Comparison of ENCODE assay signal across 8 cellular contexts in genomic region chr10:128011059-128011979, GRCh38.
DNase-seq lines count a peak whose midpoint lies in the region; ATAC-seq and TF ChIP-seq lines count a peak whose summit lies in the region.

No MANE protein-coding gene starts in this region.

- intact Hi-C loops in Calu3 (cut with micrococcal nuclease; ENCODE audit: unreplicated experiment) (loop anchor here (1.0 to 10.0 kb wide), 3 partner anchors 53 to 138 kb away; no protein-coding TSS in a partner anchor), Panc1 (cut with micrococcal nuclease; ENCODE audit: unreplicated experiment) (loop anchor here (1.0 to 5.0 kb wide), 2 partner anchors 105 to 294 kb away; no protein-coding TSS in a partner anchor), testis (cut with DNase I; ENCODE audit: low total_unique reads) (loop anchor here (5.0 kb wide), 1 partner anchor 104 kb away; the partner anchor contains the start of gene PTPRE)

- peak overlapping the region; percentile 39 for H3K4me3 Mint-ChIP-seq in Calu3 (ENCODE audit: low read depth, unreplicated experiment)
- H3K4me3 Mint-ChIP-seq in activated T-cell treated with anti-CD3 and anti-CD28 coated beads, Interleukin-2, amount 50 U/mL, for 72 hours: peak overlapping the region; percentile 59 to 77

- H3K4me1 ChIP-seq in Panc1 (ENCODE audit: control insufficient read depth, insufficient read depth, low read length) (peaks cover 4% of the 10 kb centered on the region; the same call in 1 of the 2 replicates), neutrophil (ENCODE audit: control insufficient read depth in 1 of 2, insufficient read depth in 1 of 2, low read depth in 1 of 2, low read length in 1 of 2) (peaks cover 9 to 10% of the 10 kb centered on the region in 2 experiments), testis (peaks cover 12% of the 10 kb centered on the region)

- H3K36me3 Mint-ChIP-seq in Calu3 (ENCODE audit: insufficient read depth, unreplicated experiment): peaks cover 6% of the 10 kb centered on the region
- H3K36me3 Mint-ChIP-seq in activated T-cell treated with anti-CD3 and anti-CD28 coated beads, Interleukin-2, amount 50 U/mL, for 72 hours (ENCODE audit: insufficient read depth in 2 of 2): no peaks in the 10 kb centered on the region

- BruUV-seq in Calu3 (replicated peaks; lab: Mats Ljungman, UMichigan) (no TSS peak), Panc1 (replicated peaks; lab: Mats Ljungman, UMichigan) (no TSS peak)

- WGBS in testis, 2 donors: 12 to 14% methylated on average over 25 to 26 of the region's 27 CpGs

- CTCF ChIA-PET in Calu3 (lab: Charles Lee): interaction anchor here (0.7 to 4.0 kb wide), 5 partner anchors 20 to 218 kb away, joined by 3 to 30 read pairs (median 4); partner anchors contain the start of gene PTPRE
- CTCF ChIA-PET in Panc1 (lab: Charles Lee): interaction anchor here (0.6 to 1.8 kb wide), 5 partner anchors 29 to 105 kb away, joined by 3 to 25 read pairs (median 3); partner anchors contain the start of gene PTPRE

- no peak overlapping the region for H3K27ac ChIP-seq in Panc1 (ENCODE audit: low read length)
- no peak overlapping the region for H3K27ac ChIP-seq in neutrophil
- no peak overlapping the region for H3K27ac ChIP-seq in testis

- H3K4me1 Mint-ChIP-seq in Calu3 (ENCODE audit: low read depth, unreplicated experiment): peaks cover 21% of the 10 kb centered on the region
- peaks cover 9% of the 10 kb centered on the region for H3K4me1 Mint-ChIP-seq in activated T-cell treated with anti-CD3 and anti-CD28 coated beads, Interleukin-2, amount 50 U/mL, for 72 hours (ENCODE audit: low read depth)

- TF ChIP-seq POLR2A in testis (IDR thresholded peaks at IDR 0.05): no peak

- H3K36me3 ChIP-seq in Panc1 (ENCODE audit: control insufficient read depth, insufficient read depth, low read length) (no peaks in the 10 kb centered on the region), neutrophil (no peaks in the 10 kb centered on the region), testis (ENCODE audit: low read depth, missing control alignments) (no peaks in the 10 kb centered on the region)

- TF ChIP-seq CTCF in Calu3 (IDR thresholded peaks at IDR 0.05; ENCODE audit: unreplicated experiment) (peak; percentile 84), Panc1 (IDR thresholded peaks at IDR 0.05) (peak; percentile 99), neutrophil (IDR thresholded peaks at IDR 0.05) (peak; percentile 100), testis (IDR thresholded peaks at IDR 0.05) (peak; percentile 95 to 98 (median 96))

- in situ Hi-C loops in Panc1 (cut with HindIII; ENCODE audit: low pct_unique_long_range_greater_than_20kb, low sequenced_read_pairs): no loop called here

- peaks cover 5% of the 10 kb centered on the region; the same call in 1 of the 2 replicates for H3K27me3 ChIP-seq in Panc1 (ENCODE audit: control insufficient read depth, insufficient read depth, low read length)
- H3K27me3 ChIP-seq in neutrophil: no peaks in the 10 kb centered on the region
- no peaks in the 10 kb centered on the region for H3K27me3 ChIP-seq in testis

- H3K4me3 ChIP-seq in Panc1 (ENCODE audit: low read depth in 2 of 2, low read length in 2 of 2) (no peak overlapping the region), neutrophil (ENCODE audit: low read depth in 1 of 2, low read length in 1 of 2) (peak overlapping the region in 1 of 2 experiments; percentile 26), testis (no peak overlapping the region)

- no peak overlapping the region for H3K27ac Mint-ChIP-seq in Calu3 (ENCODE audit: unreplicated experiment)
- H3K27ac Mint-ChIP-seq in activated T-cell treated with anti-CD3 and anti-CD28 coated beads, Interleukin-2, amount 50 U/mL, for 72 hours: no peak overlapping the region

- ATAC-seq in GM19455 (IDR thresholded peaks at IDR 0.05; ENCODE audit: unreplicated experiment) (peak; percentile 89), HG03521 (IDR thresholded peaks at IDR 0.05; ENCODE audit: unreplicated experiment) (peak; percentile 82), Panc1 (peak; percentile 89)
- peak; percentile 93 for ATAC-seq in activated T-cell treated with anti-CD3 and anti-CD28 coated beads, Interleukin-2, amount 50 U/mL, for 72 hours (replicated peaks in 1 of 2)

- no peaks in the 10 kb centered on the region for H3K27me3 Mint-ChIP-seq in Calu3 (ENCODE audit: unreplicated experiment)
- H3K27me3 Mint-ChIP-seq in activated T-cell treated with anti-CD3 and anti-CD28 coated beads, Interleukin-2, amount 50 U/mL, for 72 hours (ENCODE audit: low read depth): peaks cover 23% of the 10 kb centered on the region

- H3K9me3 Mint-ChIP-seq in Calu3 (ENCODE audit: low read depth, unreplicated experiment): no peaks in the 10 kb centered on the region
- no peaks in the 10 kb centered on the region for H3K9me3 Mint-ChIP-seq in activated T-cell treated with anti-CD3 and anti-CD28 coated beads, Interleukin-2, amount 50 U/mL, for 72 hours

- H3K9me3 ChIP-seq in Panc1 (ENCODE audit: control insufficient read depth, insufficient read depth, low read depth, low read length) (no peaks in the 10 kb centered on the region), neutrophil (no peaks in the 10 kb centered on the region), testis (no peaks in the 10 kb centered on the region)

- peak; percentile 83 for DNase-seq in Calu3
- peak; percentile 58 for DNase-seq in Panc1 (ENCODE audit: low read depth, low spot score)
- peak; percentile 86 to 91 for DNase-seq in activated T-cell treated with anti-CD3 and anti-CD28 coated beads, Interleukin-2, amount 50 U/mL, for 72 hours
- DNase-seq in fibroblast of the conjunctiva (ENCODE audit: low read depth): peak; percentile 32
- DNase-seq in testis: peak; percentile 89

- POLR2A ChIA-PET in Panc1 (lab: Charles Lee): no interaction called here

Comparison
In these comparisons a context has a peak if more than half of its experiments do, and no peak if none do; other contexts are left out.
1. DNase-seq: peak in every context shown above with its lines; median percentile 89 in testis; 88 in activated T-cell treated with anti-CD3 and anti-CD28 coated beads, Interleukin-2, amount 50 U/mL, for 72 hours; 83 in Calu3; 58 in Panc1; 32 in fibroblast of the conjunctiva.